Comparison of ENCODE assay signal across 8 cellular contexts in the genomic region with DNA sequence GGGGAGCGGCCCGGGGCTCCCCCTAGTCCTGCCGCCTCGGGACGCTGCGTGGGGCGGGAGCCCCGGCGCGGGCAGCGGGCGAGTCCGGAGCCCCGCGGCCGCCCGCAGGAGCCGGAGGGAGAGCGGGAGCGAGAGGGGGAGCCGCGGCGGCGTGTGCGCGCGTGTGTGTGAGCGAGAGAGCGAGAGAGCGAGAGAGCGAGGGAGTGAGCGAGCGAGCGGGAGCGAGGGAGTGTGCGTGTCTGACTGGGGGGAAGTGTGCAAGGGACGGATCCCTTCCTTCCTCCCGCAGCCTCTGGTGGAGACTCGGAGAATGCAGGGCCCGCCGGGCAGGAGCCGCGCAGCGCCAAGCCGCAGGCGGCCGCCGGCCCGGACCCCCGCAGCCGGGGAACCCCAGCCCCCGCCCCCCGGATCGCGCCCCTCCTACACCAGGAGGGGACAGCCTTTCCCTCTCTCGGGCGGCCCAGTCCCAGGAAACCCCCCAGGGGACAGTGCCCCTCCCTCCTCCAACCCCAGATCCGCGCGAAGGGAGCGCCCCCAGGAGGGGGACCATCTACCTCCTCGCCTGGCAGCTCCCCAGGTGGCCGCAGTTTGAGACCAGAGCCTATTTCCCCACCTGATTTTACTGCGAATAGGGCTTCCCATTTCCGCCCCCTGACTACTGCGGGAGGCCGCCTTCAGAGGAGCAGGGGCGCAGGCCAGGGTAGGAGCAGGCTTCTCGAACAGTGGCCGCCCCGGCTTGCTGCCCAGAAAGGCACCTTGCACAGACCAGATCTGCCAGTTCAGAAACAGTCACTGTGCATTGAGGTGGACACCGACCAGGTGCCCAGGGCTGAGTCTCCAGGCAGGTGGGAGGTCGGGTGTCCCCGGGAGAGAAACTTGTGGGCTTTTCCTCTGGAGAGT. TPM values are rescaled to one million over a fixed set of nuclear protein-coding genes. Genes with fewer than 3 reads are reported as not detected.
DNase-seq lines count a peak whose midpoint lies in the region; ATAC-seq and TF ChIP-seq lines count a peak whose summit lies in the region.

A gene with protein sequence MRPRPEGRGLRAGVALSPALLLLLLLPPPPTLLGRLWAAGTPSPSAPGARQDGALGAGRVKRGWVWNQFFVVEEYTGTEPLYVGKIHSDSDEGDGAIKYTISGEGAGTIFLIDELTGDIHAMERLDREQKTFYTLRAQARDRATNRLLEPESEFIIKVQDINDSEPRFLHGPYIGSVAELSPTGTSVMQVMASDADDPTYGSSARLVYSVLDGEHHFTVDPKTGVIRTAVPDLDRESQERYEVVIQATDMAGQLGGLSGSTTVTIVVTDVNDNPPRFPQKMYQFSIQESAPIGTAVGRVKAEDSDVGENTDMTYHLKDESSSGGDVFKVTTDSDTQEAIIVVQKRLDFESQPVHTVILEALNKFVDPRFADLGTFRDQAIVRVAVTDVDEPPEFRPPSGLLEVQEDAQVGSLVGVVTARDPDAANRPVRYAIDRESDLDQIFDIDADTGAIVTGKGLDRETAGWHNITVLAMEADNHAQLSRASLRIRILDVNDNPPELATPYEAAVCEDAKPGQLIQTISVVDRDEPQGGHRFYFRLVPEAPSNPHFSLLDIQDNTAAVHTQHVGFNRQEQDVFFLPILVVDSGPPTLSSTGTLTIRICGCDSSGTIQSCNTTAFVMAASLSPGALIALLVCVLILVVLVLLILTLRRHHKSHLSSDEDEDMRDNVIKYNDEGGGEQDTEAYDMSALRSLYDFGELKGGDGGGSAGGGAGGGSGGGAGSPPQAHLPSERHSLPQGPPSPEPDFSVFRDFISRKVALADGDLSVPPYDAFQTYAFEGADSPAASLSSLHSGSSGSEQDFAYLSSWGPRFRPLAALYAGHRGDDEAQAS (minus strand): TSS at position 241 of the 900 bp plus-strand sequence. CDS start 57,204 bp downstream, outside the sequence.

- intact Hi-C loops in right lobe of liver (cut with DNase I): loop anchor here in 1 of 2 donors (10.0 kb wide), 1 partner anchor 46 kb away; no protein-coding TSS in a partner anchor

- H3K27ac ChIP-seq in right lobe of liver: no peak within 1 kb of the TSS

- H3K4me3 ChIP-seq in right lobe of liver: peak within 1 kb of the TSS in 1 of 3 donors; percentile 38

- H3K9me3 Mint-ChIP-seq in stimulated activated naive B cell treated with anti-CD40 and anti-IgM and Interleukin-4, amounts not matched to agents 10 μg/mL and 1 μg/mL and 100 μg/mL, for 72 hours: no peaks in the 10 kb centered on the region

- H3K27ac Mint-ChIP-seq in stimulated activated naive B cell treated with anti-CD40 and anti-IgM and Interleukin-4, amounts not matched to agents 10 μg/mL and 1 μg/mL and 100 μg/mL, for 72 hours: peak within 1 kb of the TSS; percentile 26

- no peaks in the 10 kb centered on the region for H3K36me3 ChIP-seq in right lobe of liver

- no peaks in the 10 kb centered on the region for H3K9me3 ChIP-seq in right lobe of liver

- DNase-seq in DMS153 treated with DMSO at 0.1 percent for 48 hours (lab: John Stamatoyannopoulos, UW; ENCODE audit: unreplicated experiment) (peak; percentile 6), DMS153 (lab: John Stamatoyannopoulos, UW) (no peak), NCI-H1694 treated with DMSO at 0.1 percent for 48 hours (lab: John Stamatoyannopoulos, UW) (peak; percentile 54), dermis microvascular lymphatic vessel endothelial cell (ENCODE audit: low read depth in 2 of 2) (peak; percentile 17 to 39), right lobe of liver (peak in 1 of 3 donors; percentile 34), RKO (ENCODE audit: low spot score) (no peak)
- DNase-seq in activated CD4-positive, CD25-positive, alpha-beta regulatory T cell treated with anti-CD3 and anti-CD28 coated beads, Interleukin-2, amount 50 U/mL, for 72 hours: peak; percentile 32
- peak; percentile 10 for DNase-seq in stimulated activated naive B cell treated with anti-CD40 and anti-IgM and Interleukin-4, amounts not matched to agents 10 μg/mL and 1 μg/mL and 100 μg/mL, for 72 hours

- peaks cover 0 to 25% (median 4%) of the 10 kb centered on the region in 4 donors for H3K4me1 ChIP-seq in right lobe of liver

- H3K4me3 Mint-ChIP-seq in stimulated activated naive B cell treated with anti-CD40 and anti-IgM and Interleukin-4, amounts not matched to agents 10 μg/mL and 1 μg/mL and 100 μg/mL, for 72 hours: peak within 1 kb of the TSS; percentile 62 to 75

- H3K27me3 ChIP-seq in right lobe of liver: peaks cover 8 to 28% of the 10 kb centered on the region in 2 donors

- peaks cover 14 to 23% of the 10 kb centered on the region in 2 donors for H3K4me1 Mint-ChIP-seq in stimulated activated naive B cell treated with anti-CD40 and anti-IgM and Interleukin-4, amounts not matched to agents 10 μg/mL and 1 μg/mL and 100 μg/mL, for 72 hours

- no peaks in the 10 kb centered on the region for H3K36me3 Mint-ChIP-seq in stimulated activated naive B cell treated with anti-CD40 and anti-IgM and Interleukin-4, amounts not matched to agents 10 μg/mL and 1 μg/mL and 100 μg/mL, for 72 hours

- no CpG with 5 or more reads among the region's 74 CpGs for WGBS in right lobe of liver (ENCODE audit: insufficient coverage, low coverage, low lambda C conversion rate, missing lambda C conversion rate)

- peak in 3 of 4 donors; percentile 26 to 47 (median 29) for ATAC-seq in right lobe of liver
- ATAC-seq in stimulated activated naive B cell treated with anti-CD40 and anti-IgM and Interleukin-4, amounts not matched to agents 10 μg/mL and 1 μg/mL and 100 μg/mL, for 72 hours (replicated peaks): peak; percentile 54 to 71

- TF ChIP-seq POLR2A in right lobe of liver (IDR thresholded peaks at IDR 0.05): no peak

- peaks cover 70 to 71% of the 10 kb centered on the region in 2 donors for H3K27me3 Mint-ChIP-seq in stimulated activated naive B cell treated with anti-CD40 and anti-IgM and Interleukin-4, amounts not matched to agents 10 μg/mL and 1 μg/mL and 100 μg/mL, for 72 hours

- peak in 2 of 4 donors; percentile 19 to 23 for TF ChIP-seq CTCF in right lobe of liver (IDR thresholded peaks at IDR 0.05)

RNA-seq across cellular contexts. Expression of the gene that starts here (rescaled TPM):
- total RNA-seq in dermis microvascular lymphatic vessel endothelial cell (under 0.01 and 0.13 TPM in 2 replicates), right lobe of liver (not detected)

Comparison
In these comparisons a context has a peak if more than half of its experiments do, and no peak if none do; other contexts are left out.
1. DNase-seq: peak in DMS153 treated with DMSO at 0.1 percent for 48 hours (single experiment), NCI-H1694 treated with DMSO at 0.1 percent for 48 hours (single experiment), activated CD4-positive, CD25-positive, alpha-beta regulatory T cell treated with anti-CD3 and anti-CD28 coated beads, Interleukin-2, amount 50 U/mL, for 72 hours (single experiment) and stimulated activated naive B cell treated with anti-CD40 and anti-IgM and Interleukin-4, amounts not matched to agents 10 μg/mL and 1 μg/mL and 100 μg/mL, for 72 hours (single experiment); none in DMS153 (single experiment) and RKO (single experiment).
2. Peak in DNase-seq in dermis microvascular lymphatic vessel endothelial cell; RNA of the gene not detected or under 1 TPM.
3. Peak in ATAC-seq in right lobe of liver; RNA of the gene not detected or under 1 TPM.